In genomic region chr9:7273575-7273974, GRCh38 we compare ENCODE assay signal across 11 cellular contexts.
DNase-seq lines count a peak whose midpoint lies in the region; ATAC-seq and TF ChIP-seq lines count a peak whose summit lies in the region.
"Had no signal": no experiment of that assay in that cellular context is flagged by ENCODE, and none has a peak within 500 bp of the region (broad histone marks: within the 10 kb centered on the region; RNA-seq: fewer than 3 reads in every experiment).

No MANE protein-coding gene starts in this region.

- intact Hi-C loops in CD4-positive, alpha-beta T cell (cut with DNase I, micrococcal nuclease): no loop called here

- no peaks in the 10 kb centered on the region for H3K4me1 ChIP-seq in Peyer's patch

- H3K27me3 Mint-ChIP-seq in endothelial cell (ENCODE audit: unreplicated experiment) (no peaks in the 10 kb centered on the region), nephron progenitor cell (ENCODE audit: low read depth, poor library complexity) (peaks cover 18% of the 10 kb centered on the region)
- H3K27me3 Mint-ChIP-seq in CD4-positive, alpha-beta T cell: peaks cover 27% of the 10 kb centered on the region
- peaks cover 5 to 18% (median 10%) of the 10 kb centered on the region in 5 donors for H3K27me3 Mint-ChIP-seq in naive thymus-derived CD8-positive, alpha-beta T cell

- H3K27ac ChIP-seq in Peyer's patch: no peak overlapping the region
- no peak overlapping the region for H3K27ac ChIP-seq in CD4-positive, alpha-beta T cell (ENCODE audit: low read depth, low read length)
- H3K27ac ChIP-seq: KMS-11 had no signal

- H3K27ac Mint-ChIP-seq in endothelial cell (ENCODE audit: unreplicated experiment) (no peak overlapping the region), nephron progenitor cell (no peak overlapping the region)
- H3K27ac Mint-ChIP-seq in CD4-positive, alpha-beta T cell: no peak overlapping the region
- no peak overlapping the region for H3K27ac Mint-ChIP-seq in naive thymus-derived CD8-positive, alpha-beta T cell
- H3K27ac Mint-ChIP-seq: activated T-cell treated with anti-CD3 and anti-CD28 coated beads, Interleukin-2, amount 50 U/mL, for 24 hours had no signal

- CTCF ChIA-PET in CD4-positive, alpha-beta T cell (lab: Charles Lee): no interaction called here

- H3K9me3 Mint-ChIP-seq in endothelial cell (ENCODE audit: unreplicated experiment): no peaks in the 10 kb centered on the region
- H3K9me3 Mint-ChIP-seq in nephron progenitor cell: peaks cover 16% of the 10 kb centered on the region
- no peaks in the 10 kb centered on the region for H3K9me3 Mint-ChIP-seq in CD4-positive, alpha-beta T cell
- H3K9me3 Mint-ChIP-seq in naive thymus-derived CD8-positive, alpha-beta T cell: peaks cover 0 to 4% (median 2%) of the 10 kb centered on the region in 9 donors
- H3K9me3 Mint-ChIP-seq: activated T-cell treated with anti-CD3 and anti-CD28 coated beads, Interleukin-2, amount 50 U/mL, for 24 hours had no signal

- ATAC-seq in CD4-positive, alpha-beta T cell (ENCODE audit: poor library complexity): no peak
- ATAC-seq in naive thymus-derived CD8-positive, alpha-beta T cell: no peak

- H3K4me1 Mint-ChIP-seq in endothelial cell (ENCODE audit: unreplicated experiment) (no peaks in the 10 kb centered on the region), nephron progenitor cell (peaks cover 55% of the 10 kb centered on the region)
- no peaks in the 10 kb centered on the region for H3K4me1 Mint-ChIP-seq in CD4-positive, alpha-beta T cell (ENCODE audit: low read depth)
- no peaks in the 10 kb centered on the region for H3K4me1 Mint-ChIP-seq in naive thymus-derived CD8-positive, alpha-beta T cell

- TF ChIP-seq POLR2A in Peyer's patch (IDR thresholded peaks at IDR 0.05): no peak

- no peaks in the 10 kb centered on the region for H3K9me3 ChIP-seq in Peyer's patch
- no peaks in the 10 kb centered on the region for H3K9me3 ChIP-seq in CD4-positive, alpha-beta T cell (ENCODE audit: control insufficient read depth, low read length)

- H3K36me3 ChIP-seq in Peyer's patch: no peaks in the 10 kb centered on the region

- no peak for TF ChIP-seq CTCF in endothelial cell (IDR thresholded peaks at IDR 0.05; ENCODE audit: unreplicated experiment)
- TF ChIP-seq CTCF in nephron progenitor cell (IDR thresholded peaks at IDR 0.05): peak; percentile 45
- no peak for TF ChIP-seq CTCF in GM20000 (IDR thresholded peaks at IDR 0.05; ENCODE audit: extremely low read depth, missing control alignments)
- peak in 1 of 6 experiments; percentile 5 for TF ChIP-seq CTCF in Peyer's patch (IDR thresholded peaks at IDR 0.05)
- TF ChIP-seq CTCF in CD4-positive, alpha-beta T cell (IDR thresholded peaks at IDR 0.05): no peak

- H3K36me3 Mint-ChIP-seq in endothelial cell (ENCODE audit: low read depth, unreplicated experiment) (no peaks in the 10 kb centered on the region), nephron progenitor cell (ENCODE audit: low read depth) (no peaks in the 10 kb centered on the region)
- no peaks in the 10 kb centered on the region for H3K36me3 Mint-ChIP-seq in CD4-positive, alpha-beta T cell (ENCODE audit: low read depth)
- H3K36me3 Mint-ChIP-seq in naive thymus-derived CD8-positive, alpha-beta T cell: no peaks in the 10 kb centered on the region

- no peaks in the 10 kb centered on the region for H3K27me3 ChIP-seq in Peyer's patch
- no peaks in the 10 kb centered on the region for H3K27me3 ChIP-seq in CD4-positive, alpha-beta T cell (ENCODE audit: control insufficient read depth, insufficient read depth, low read length)

- POLR2A ChIA-PET in CD4-positive, alpha-beta T cell (lab: Charles Lee): no interaction called here
- POLR2A ChIA-PET in naive thymus-derived CD8-positive, alpha-beta T cell (lab: Charles Lee): no interaction called here

- no peak overlapping the region for H3K4me3 ChIP-seq in Peyer's patch

- peak; percentile 6 for DNase-seq in EL
- DNase-seq in NCI-H1092 treated with DMSO at 0.1 percent for 48 hours (lab: John Stamatoyannopoulos, UW): peak; percentile 37
- peak; percentile 25 for DNase-seq in endothelial cell (ENCODE audit: low spot score)
- DNase-seq in nephron progenitor cell: peak; percentile 19
- DNase-seq in GM20000 (ENCODE audit: low spot score): no peak
- no peak for DNase-seq in Peyer's patch
- no peak for DNase-seq in CD4-positive, alpha-beta T cell
- no peak for DNase-seq in naive thymus-derived CD8-positive, alpha-beta T cell
- DNase-seq: activated T-cell treated with anti-CD3 and anti-CD28 coated beads, Interleukin-2, amount 50 U/mL, for 24 hours; effector CD4-positive, alpha-beta T cell had no signal

- no peak overlapping the region for H3K4me3 Mint-ChIP-seq in endothelial cell (ENCODE audit: unreplicated experiment)
- no peak overlapping the region for H3K4me3 Mint-ChIP-seq in nephron progenitor cell
- no peak overlapping the region for H3K4me3 Mint-ChIP-seq in CD4-positive, alpha-beta T cell
- no peak overlapping the region for H3K4me3 Mint-ChIP-seq in naive thymus-derived CD8-positive, alpha-beta T cell
- H3K4me3 Mint-ChIP-seq: activated T-cell treated with anti-CD3 and anti-CD28 coated beads, Interleukin-2, amount 50 U/mL, for 24 hours had no signal

Comparison
In these comparisons a context has a peak if more than half of its experiments do, and no peak if none do; other contexts are left out.
1. DNase-seq: peak in EL (single experiment), NCI-H1092 treated with DMSO at 0.1 percent for 48 hours (single experiment), endothelial cell (single experiment) and nephron progenitor cell (single experiment); none in GM20000 (single experiment), Peyer's patch (0 of 3), CD4-positive, alpha-beta T cell (0 of 10) and naive thymus-derived CD8-positive, alpha-beta T cell (0 of 10).